Comparison of ENCODE assay signal across 7 cellular contexts in genomic region chr10:43409385-43410109, GRCh38. TPM values are rescaled to one million over a fixed set of nuclear protein-coding genes. Genes with fewer than 3 reads are reported as not detected.
A peak's percentile ranks its signal among the peaks of the same experiment; 100 is the strongest.
DNase-seq lines count a peak whose midpoint lies in the region; ATAC-seq, FAIRE-seq and TF ChIP-seq lines count a peak whose summit lies in the region.

No MANE protein-coding gene starts in this region.

- peaks cover 20% of the 10 kb centered on the region for H3F3A ChIP-seq in GM23248 (ENCODE audit: insufficient read depth)

- TF ChIP-seq POLR2A in adrenal gland (IDR thresholded peaks at IDR 0.05), result peak in 1 of 2 donors; percentile 42

- H3K4me3 ChIP-seq in GM23248, result peak overlapping the region; percentile 95
- H3K4me3 ChIP-seq in adrenal gland, result peak overlapping the region in 3 of 4 donors; percentile 45 to 89 (median 75)
- peak overlapping the region; percentile 79 to 85 for H3K4me3 ChIP-seq in kidney (ENCODE audit: low read length in 2 of 2)

- no peaks in the 10 kb centered on the region for H3K27me3 ChIP-seq in GM23248 (replicated peaks; ENCODE audit: insufficient read depth)
- no peaks in the 10 kb centered on the region for H3K27me3 ChIP-seq in adrenal gland

- no peaks in the 10 kb centered on the region for H3K36me3 ChIP-seq in GM23248 (ENCODE audit: low read depth)
- no peaks in the 10 kb centered on the region for H3K36me3 ChIP-seq in adrenal gland (replicated peaks in 1 of 2)
- no peaks in the 10 kb centered on the region for H3K36me3 ChIP-seq in kidney (ENCODE audit: control insufficient read depth in 1 of 2, insufficient read depth in 2 of 2, low read length in 2 of 2)

- FAIRE-seq in kidney (lab: Jason Lieb, UNC), result no peak
- no peak for FAIRE-seq in frontal cortex (lab: Jason Lieb, UNC)

- H3K27ac ChIP-seq in GM23248 (peak overlapping the region; percentile 100), adrenal gland (peak overlapping the region; percentile 99 to 100 (median 99)), kidney (ENCODE audit: low read depth in 2 of 2, low read length in 2 of 2) (peak overlapping the region; percentile 96 to 99)

- no peak for ATAC-seq in GM21526 (IDR thresholded peaks at IDR 0.05; ENCODE audit: low FRiP score, unreplicated experiment)

- H3K9me2 ChIP-seq in GM23248 (ENCODE audit: insufficient read depth), result no peaks in the 10 kb centered on the region

- H3K9ac ChIP-seq in GM23248, result peak overlapping the region; percentile 100
- peak overlapping the region; percentile 12 to 91 for H3K9ac ChIP-seq in kidney (ENCODE audit: low read length in 2 of 2)

- DNase-seq in GM23248, result peak; percentile 42
- peak; percentile 67 for DNase-seq in SK-N-DZ (ENCODE audit: low spot score)
- peak; percentile 53 to 79 (median 65) for DNase-seq in adrenal gland
- peak; percentile 79 for DNase-seq in kidney
- DNase-seq in stimulated activated CD4-positive, alpha-beta T cell treated with anti-CD3 and anti-CD28 coated beads, Interleukin-1b, Interleukin-23, amount 100 ng/mL, for 48 hours, result peak; percentile 78
- DNase-seq in frontal cortex (ENCODE audit: low spot score in 2 of 2), result no peak

- H3K4me2 ChIP-seq in GM23248 (ENCODE audit: unreplicated experiment), result peak overlapping the region; percentile 73

- intact Hi-C loops in adrenal gland (cut with DNase I), result no loop called here
- intact Hi-C loops in kidney (cut with DNase I), result no loop called here

- in situ Hi-C loops in GM23248 (cut with MboI), result no loop called here

- H2AFZ ChIP-seq in GM23248, result peak overlapping the region; percentile 80

- 14 to 18% methylated on average over 41 to 46 of the region's 46 CpGs for WGBS in GM23248 (ENCODE audit: low coverage in 1 of 2, low lambda C conversion rate in 2 of 2, missing lambda C conversion rate in 2 of 2), 2 experiments
- WGBS in adrenal gland, 4 donors, result 5 to 24% (median 12%) methylated on average over 45 to 46 of the region's 46 CpGs

- TF ChIP-seq CTCF in adrenal gland (IDR thresholded peaks at IDR 0.05) (no peak), kidney (IDR thresholded peaks at IDR 0.05; ENCODE audit: borderline replicate concordance, extremely low read depth, insufficient read depth) (no peak)

- peaks cover 38% of the 10 kb centered on the region for H3K79me2 ChIP-seq in GM23248 (ENCODE audit: insufficient read depth)

- H4K20me1 ChIP-seq in GM23248 (ENCODE audit: insufficient read depth), result peaks cover 3% of the 10 kb centered on the region; the same call in 1 of the 2 replicates

- H3K9me3 ChIP-seq in GM23248 (ENCODE audit: low read depth) (no peaks in the 10 kb centered on the region), adrenal gland (replicated peaks in 1 of 3) (no peaks in the 10 kb centered on the region), kidney (ENCODE audit: control insufficient read depth in 1 of 2, low read length in 2 of 2) (no peaks in the 10 kb centered on the region)

- H3K4me1 ChIP-seq in GM23248 (ENCODE audit: insufficient read depth) (peaks cover 16% of the 10 kb centered on the region), adrenal gland (replicated peaks in 1 of 2) (peaks cover 20 to 25% of the 10 kb centered on the region in 2 donors), kidney (ENCODE audit: control insufficient read depth in 1 of 2, insufficient read depth in 1 of 2, low read depth in 1 of 2, low read length in 2 of 2) (peaks cover 3 to 10% of the 10 kb centered on the region in 2 donors)

RNA-seq across cellular contexts. Expression of gene HNRNPF, which starts 0.6 kb away (rescaled TPM):
- 158 and 172 TPM in 2 replicates for total RNA-seq in GM23248 (2014; rRNA removed; shearing (Covaris generic))
- polyA plus RNA-seq in GM23248 (2016; fragmentation: Nextera tagmentation; extraction: Ambion mirVana) (106 and 116 TPM in 2 replicates), adrenal gland (100 to 1,000 TPM in 1 of 3 donors, 10 to 100 TPM in 2; 48.7 to 141 (median 51.3) TPM), kidney (ENCODE audit: insufficient read depth, low read depth, low replicate concordance) (74.0 TPM)
- 164 and 165 TPM in 2 replicates for polyA plus RNA-seq in SK-N-DZ (2014; cell fraction: cytosol; rRNA removed)
- polyA plus RNA-seq in SK-N-DZ (2014; cell fraction: nucleus; rRNA removed), result 49.1 and 84.0 TPM in 2 replicates
- total RNA-seq in adrenal gland (100 to 1,000 TPM; 103 to 207 (median 144) TPM), kidney (190 TPM), frontal cortex (97.4 TPM)

RNA-seq across cellular contexts. Expression of gene ZNF487, which starts 27.4 kb away (rescaled TPM):
- total RNA-seq in GM23248 (2014; rRNA removed; shearing (Covaris generic)), result 6.3 and 11.0 TPM in 2 replicates
- polyA plus RNA-seq in GM23248 (2016; fragmentation: Nextera tagmentation; extraction: Ambion mirVana) (5.3 and 5.5 TPM in 2 replicates), adrenal gland (1 to 10 TPM; 7.2 to 8.6 (median 7.6) TPM), kidney (ENCODE audit: insufficient read depth, low read depth, low replicate concordance) (9.7 TPM)
- 2.9 and 4.2 TPM in 2 replicates for polyA plus RNA-seq in SK-N-DZ (2014; cell fraction: cytosol; rRNA removed)
- 2.2 and 2.6 TPM in 2 replicates for polyA plus RNA-seq in SK-N-DZ (2014; cell fraction: nucleus; rRNA removed)
- total RNA-seq in adrenal gland (1 to 10 TPM; 2.1 to 8.1 (median 4.5) TPM), kidney (7.1 TPM), frontal cortex (10.6 TPM)

RNA-seq across cellular contexts. Expression of gene FXYD4, which starts 38.1 kb away (rescaled TPM):
- not detected in 2 replicates for total RNA-seq in GM23248 (2014; rRNA removed; shearing (Covaris generic))
- polyA plus RNA-seq in GM23248 (2016; fragmentation: Nextera tagmentation; extraction: Ambion mirVana) (not detected in 2 replicates), adrenal gland (not detected), kidney (ENCODE audit: insufficient read depth, low read depth, low replicate concordance) (392 TPM)
- not detected in 2 replicates for polyA plus RNA-seq in SK-N-DZ (2014; cell fraction: cytosol; rRNA removed)
- polyA plus RNA-seq in SK-N-DZ (2014; cell fraction: nucleus; rRNA removed), result not detected in 2 replicates
- total RNA-seq in adrenal gland (under 1 TPM in 1 of 8 donors, not detected in 7; 0.86 TPM), kidney (109 TPM), frontal cortex (not detected)

Comparison
In these comparisons a context has a peak if more than half of its experiments do, and no peak if none do; other contexts are left out.
1. DNase-seq: peak in GM23248 (single experiment), SK-N-DZ (single experiment), adrenal gland (7 of 7), kidney (single experiment) and stimulated activated CD4-positive, alpha-beta T cell treated with anti-CD3 and anti-CD28 coated beads, Interleukin-1b, Interleukin-23, amount 100 ng/mL, for 48 hours (single experiment); none in frontal cortex (0 of 2).
2. RNA of gene FXYD4, which starts 38.1 kb away (total RNA-seq): 109 TPM in kidney (single experiment); not detected in GM23248, 0.86 TPM in adrenal gland and not detected in frontal cortex (single experiment); every median in the first group is over 10 times any median in the second.
3. Peak in every context shown above with its lines, with median percentiles within 50 percentile points of each other: H3K27ac ChIP-seq and H3K4me3 ChIP-seq.